In the genomic region with DNA sequence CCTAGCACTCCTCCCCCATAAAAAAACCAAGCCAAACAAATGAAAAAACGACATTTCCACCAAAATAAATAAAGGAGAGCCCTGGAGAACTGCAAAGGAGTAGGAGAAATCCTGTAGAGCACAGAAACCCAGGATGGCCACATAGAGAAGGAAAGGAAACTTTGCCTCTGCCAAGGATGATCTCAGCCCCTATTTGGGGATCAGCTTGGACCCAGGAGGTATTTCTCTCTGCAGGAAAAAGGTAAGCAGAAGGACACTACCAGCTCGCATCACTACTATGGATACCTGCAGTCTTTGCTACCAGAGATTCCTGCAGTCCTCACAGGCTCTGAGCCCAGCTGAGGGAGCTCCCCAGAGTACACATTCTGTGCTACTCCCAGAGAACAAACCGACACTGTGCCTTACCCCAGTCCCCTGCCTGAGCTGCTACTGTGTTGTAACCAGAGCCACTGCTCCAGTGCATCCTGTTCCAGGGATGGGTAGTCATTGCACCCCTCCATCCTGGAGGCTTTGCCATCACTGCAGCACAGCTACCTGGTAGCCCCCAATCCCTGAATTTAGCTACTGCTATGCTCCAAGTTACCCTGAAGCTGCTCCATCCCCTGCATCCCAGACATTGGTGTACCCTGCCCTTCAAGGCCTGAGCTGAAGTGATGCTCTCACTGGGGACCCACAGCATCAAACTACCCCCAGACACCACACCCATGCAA, we compare ENCODE assay signal across 21 cellular contexts. TPM values are rescaled to one million over a fixed set of nuclear protein-coding genes. Genes with fewer than 3 reads are reported as not detected.
DNase-seq lines count a peak whose midpoint lies in the region; ATAC-seq, FAIRE-seq and TF ChIP-seq lines count a peak whose summit lies in the region.
"Had no signal": no experiment of that assay in that cellular context is flagged by ENCODE, and none has a peak within 500 bp of the region (broad histone marks: within the 10 kb centered on the region; RNA-seq: fewer than 3 reads in every experiment).

No MANE protein-coding gene starts in this region.

- H3K36me3 ChIP-seq in HCT116 (ENCODE audit: control insufficient read depth in 1 of 2, insufficient read depth in 2 of 2, low read length in 2 of 2) = no peaks in the 10 kb centered on the region
- no peaks in the 10 kb centered on the region for H3K36me3 ChIP-seq in esophagus muscularis mucosa
- H3K36me3 ChIP-seq: SJSA1, vagina had no signal

- intact Hi-C loops in HCT116 (cut with micrococcal nuclease) = no loop called here
- intact Hi-C loops in esophagus muscularis mucosa (cut with DNase I) = no loop called here

- no peak overlapping the region for H3K4me3 Mint-ChIP-seq in activated naive CD8-positive, alpha-beta T cell treated with anti-CD3 and anti-CD28 coated beads, Interleukin-2, amount 50 U/mL, for 24 hours
- no peak overlapping the region for H3K4me3 Mint-ChIP-seq in osteocyte (ENCODE audit: unreplicated experiment)

- no peaks in the 10 kb centered on the region for H3K27me3 Mint-ChIP-seq in activated naive CD8-positive, alpha-beta T cell treated with anti-CD3 and anti-CD28 coated beads, Interleukin-2, amount 50 U/mL, for 24 hours
- H3K27me3 Mint-ChIP-seq in osteocyte (ENCODE audit: unreplicated experiment) = no peaks in the 10 kb centered on the region

- H3K79me2 ChIP-seq in HCT116 (ENCODE audit: insufficient read depth, low read length) = peaks cover 57% of the 10 kb centered on the region

- BruUV-seq in HCT116 (replicated peaks; lab: Mats Ljungman, UMichigan) = no TSS peak

- ATAC-seq in A549 (peak; percentile 43 to 56; a peak in 3 of 6 replicates), HCT116 (0 out of 2 replicates have a peak, but pooled peaks have one; percentile 34), left lobe of liver (peak; percentile 40), GM18511 (IDR thresholded peaks at IDR 0.05; ENCODE audit: unreplicated experiment) (no peak)
- no peak for ATAC-seq in activated naive CD8-positive, alpha-beta T cell treated with anti-CD3 and anti-CD28 coated beads, Interleukin-2, amount 50 U/mL, for 24 hours
- ATAC-seq: left colon had no signal

- POLR2A ChIA-PET in A549 (lab: Yijun Ruan, JAX) (no interaction called here), HCT116 (lab: Charles Lee) (no interaction called here)

- TF ChIP-seq POLR2A in A549 (IDR thresholded peaks at IDR 0.05; ENCODE audit: low read length) (no peak), HCT116 (IDR thresholded peaks at IDR 0.05; ENCODE audit: borderline replicate concordance, extremely low read depth, insufficient read depth, insufficient read length) (no peak), esophagus muscularis mucosa (IDR thresholded peaks at IDR 0.05; ENCODE audit: low read depth) (no peak)

- WGBS in A549 (ENCODE audit: missing lambda C conversion rate) = 47% methylated on average over 3 of the region's 3 CpGs
- WGBS in esophagus muscularis mucosa = 45% methylated on average over 3 of the region's 3 CpGs

- H3K27ac Mint-ChIP-seq in activated naive CD8-positive, alpha-beta T cell treated with anti-CD3 and anti-CD28 coated beads, Interleukin-2, amount 50 U/mL, for 24 hours = peak overlapping the region; percentile 43
- no peak overlapping the region for H3K27ac Mint-ChIP-seq in osteocyte (ENCODE audit: unreplicated experiment)

- TF ChIP-seq EP300 in A549 (IDR thresholded peaks at IDR 0.05) (no peak), esophagus muscularis mucosa (IDR thresholded peaks at IDR 0.05) (no peak)

- no peak overlapping the region for H2AFZ ChIP-seq in HCT116 (ENCODE audit: low read depth, low read length, poor library complexity, severe bottlenecking)
- H2AFZ ChIP-seq: parathyroid adenoma had no signal

- TF ChIP-seq CTCF in A549 (IDR thresholded peaks at IDR 0.05) (no peak), HCT116 (IDR thresholded peaks at IDR 0.05 in 2 of 3, conservative IDR thresholded peaks at IDR 0.05 in 1 of 3; ENCODE audit: borderline replicate concordance in 1 of 3, insufficient read depth in 1 of 3, low read depth in 2 of 3, low read length in 2 of 3) (no peak), osteocyte (IDR thresholded peaks at IDR 0.05) (no peak), esophagus muscularis mucosa (IDR thresholded peaks at IDR 0.05) (no peak)

- peaks cover 16% of the 10 kb centered on the region for H3K9me3 Mint-ChIP-seq in activated naive CD8-positive, alpha-beta T cell treated with anti-CD3 and anti-CD28 coated beads, Interleukin-2, amount 50 U/mL, for 24 hours
- H3K9me3 Mint-ChIP-seq in osteocyte (ENCODE audit: unreplicated experiment) = peaks cover 9% of the 10 kb centered on the region

- H3K9me3 ChIP-seq in A549 = peaks cover 8% of the 10 kb centered on the region
- H3K9me3 ChIP-seq in HCT116 (ENCODE audit: control insufficient read depth in 1 of 2, insufficient read depth in 1 of 2, low read depth in 1 of 2, low read length in 2 of 2) = peaks cover 0 to 5% of the 10 kb centered on the region in 2 experiments; a peak in 1 of 4 replicates
- H3K9me3 ChIP-seq in esophagus muscularis mucosa = peaks cover 0 to 3% (median under 1%) of the 10 kb centered on the region in 4 donors
- H3K9me3 ChIP-seq: SJSA1 had no signal

- no peak for FAIRE-seq in A549 (lab: Jason Lieb, UNC)

- peaks cover 16% of the 10 kb centered on the region for H3K4me1 ChIP-seq in A549
- peaks cover 18 to 29% of the 10 kb centered on the region in 2 experiments for H3K4me1 ChIP-seq in HCT116 (ENCODE audit: control insufficient read depth in 1 of 2, insufficient read depth in 2 of 2, low read length in 2 of 2)
- H3K4me1 ChIP-seq in esophagus muscularis mucosa = peaks cover 30 to 52% (median 45%) of the 10 kb centered on the region in 4 donors
- H3K4me1 ChIP-seq: parathyroid adenoma had no signal

- CTCF ChIA-PET in A549 (lab: Yijun Ruan, JAX) (interaction anchor here (1.2 to 1.3 kb wide), 2 partner anchors 122 to 251 kb away, joined by 3 read pairs; no protein-coding TSS in a partner anchor), HCT116 (lab: Charles Lee) (no interaction called here)

- H3K4me3 ChIP-seq in A549 (no peak overlapping the region), HCT116 (replicated peaks in 1 of 2; ENCODE audit: low read depth in 1 of 2, low read length in 2 of 2) (no peak overlapping the region), esophagus muscularis mucosa (no peak overlapping the region)
- H3K4me3 ChIP-seq: dorsolateral prefrontal cortex, SJSA1, vagina had no signal

- TF ChIP-seq RAD21 in A549 (conservative IDR thresholded peaks at IDR 0.05 in 1 of 2, IDR thresholded peaks at IDR 0.05 in 1 of 2) = no peak
- no peak for TF ChIP-seq RAD21 in HCT116 (IDR thresholded peaks at IDR 0.05; ENCODE audit: low read depth)

- no peaks in the 10 kb centered on the region for H4K20me1 ChIP-seq in HCT116 (ENCODE audit: insufficient read depth)

- DNase-seq in A549 (ENCODE audit: low read depth in 1 of 2, low spot score in 1 of 2) (no peak), HCT116 (ENCODE audit: low read depth, low spot score) (no peak), left lobe of liver (ENCODE audit: low spot score) (no peak), osteocyte (ENCODE audit: extremely low spot score, unreplicated experiment) (no peak), esophagus muscularis mucosa (ENCODE audit: extremely low spot score) (no peak), inferior parietal cortex (ENCODE audit: extremely low spot score) (no peak)
- DNase-seq in activated naive CD8-positive, alpha-beta T cell treated with anti-CD3 and anti-CD28 coated beads, Interleukin-2, amount 50 U/mL, for 24 hours = no peak
- DNase-seq: activated CD4-positive, alpha-beta T cell treated with anti-CD3 and anti-CD28 coated beads, Interleukin-2, amount 50 U/mL, for 48 hours; activated effector memory CD4-positive, alpha-beta T cell treated with Interleukin-2 at 50 U/mL for 16 hours; hippocampal formation; Kasumi-1; left colon; NCI-H1417 treated with DMSO at 0.1 percent for 48 hours; NCI-H226; stimulated activated naive CD4-positive, alpha-beta T cell; T1000 had no signal

- H3K4me1 Mint-ChIP-seq in activated naive CD8-positive, alpha-beta T cell treated with anti-CD3 and anti-CD28 coated beads, Interleukin-2, amount 50 U/mL, for 24 hours = peaks cover 73% of the 10 kb centered on the region
- peaks cover 48% of the 10 kb centered on the region for H3K4me1 Mint-ChIP-seq in osteocyte (ENCODE audit: unreplicated experiment)

- H3K27ac ChIP-seq in A549 (no peak overlapping the region), HCT116 (ENCODE audit: low read depth, low read length) (no peak overlapping the region), esophagus muscularis mucosa (replicated peaks in 1 of 4) (no peak overlapping the region)
- H3K27ac ChIP-seq: parathyroid adenoma, SJSA1, vagina had no signal

- no peaks in the 10 kb centered on the region for H3K9me2 ChIP-seq in HCT116 (ENCODE audit: insufficient read depth)

- H3K9ac ChIP-seq in HCT116 (ENCODE audit: low read length) = no peak overlapping the region
- H3K9ac ChIP-seq: parathyroid adenoma had no signal

- no peaks in the 10 kb centered on the region for H3K27me3 ChIP-seq in HCT116 (ENCODE audit: insufficient read depth, low read length)
- no peaks in the 10 kb centered on the region for H3K27me3 ChIP-seq in esophagus muscularis mucosa
- H3K27me3 ChIP-seq: dorsolateral prefrontal cortex, SJSA1, vagina had no signal

- H3K36me3 Mint-ChIP-seq in activated naive CD8-positive, alpha-beta T cell treated with anti-CD3 and anti-CD28 coated beads, Interleukin-2, amount 50 U/mL, for 24 hours (ENCODE audit: low read depth) = peaks cover 45% of the 10 kb centered on the region
- peaks cover 8% of the 10 kb centered on the region for H3K36me3 Mint-ChIP-seq in osteocyte (ENCODE audit: unreplicated experiment)

- RAD21 ChIA-PET in HCT116 (lab: Charles Lee; ENCODE audit: low non-redundant PET in 1 of 2, low total read pairs in 2 of 2, uncharacterized antibody in 2 of 2, unreplicated experiment in 2 of 2) = no interaction called here

- no peak overlapping the region for H3K4me2 ChIP-seq in A549
- no peak overlapping the region for H3K4me2 ChIP-seq in HCT116 (ENCODE audit: low read length)

TF ChIP-seq in A549, 52 proteins besides CTCF, POLR2A, EP300 and RAD21 (continues in another document):
- TF ChIP-seq TFCP2L1 (CRISPR knock-in tag; IDR thresholded peaks at IDR 0.05) (no peak), GATA3 (IDR thresholded peaks at IDR 0.05; ENCODE audit: borderline replicate concordance) (no peak), JUN (IDR thresholded peaks at IDR 0.05) (no peak), HDAC2 (IDR thresholded peaks at IDR 0.05) (no peak)

RNA-seq across cellular contexts. Expression of a gene that starts 41.7 kb away (rescaled TPM):
- polyA plus RNA-seq in A549 (2011; rRNA removed) = 15.2 and 15.3 TPM in 2 replicates
- 4.1 and 4.3 TPM in 2 replicates for polyA plus RNA-seq in A549 (2012; cell fraction: cytosol; rRNA removed)
- polyA plus RNA-seq in A549 (2012; cell fraction: nucleus; rRNA removed) = 4.2 and 4.9 TPM in 2 replicates
- polyA plus RNA-seq in A549 (2017; fragmentation: RNase III; extraction: RNeasy Plus Mini Kit Qiagen cat#74134 plus additional on column Dnase treatment) = 6.4 to 7.3 TPM (median 6.9 TPM) in 3 replicates
- 16.0 and 18.3 TPM in 2 replicates for polyA minus RNA-seq in A549 (2011; rRNA and poly(A)+ RNA removed)
- 22.6 TPM for total RNA-seq in HCT116 (2021; ENCODE audit: unreplicated experiment)
- 4.7 and 7.0 TPM in 2 replicates for polyA plus RNA-seq in HCT116 (2012)
- total RNA-seq in left lobe of liver = 24.8 TPM
- 14.5 and 15.8 TPM in 2 replicates for total RNA-seq in osteocyte
- total RNA-seq in esophagus muscularis mucosa = 10 to 100 TPM; 19.5 to 26.2 (median 21.6) TPM

Comparison
In these comparisons a context has a peak if more than half of its experiments do, and no peak if none do; other contexts are left out.
1. ATAC-seq: peak in A549 (2 of 2), HCT116 (single experiment) and left lobe of liver (single experiment); none in activated naive CD8-positive, alpha-beta T cell treated with anti-CD3 and anti-CD28 coated beads, Interleukin-2, amount 50 U/mL, for 24 hours (single experiment) and GM18511 (single experiment).